Comparison of ENCODE assay signal across 11 cellular contexts in genomic region chr4:112510191-112510467, GRCh38. TPM values are rescaled to one million over a fixed set of nuclear protein-coding genes. Genes with fewer than 3 reads are reported as not detected.
DNase-seq lines count a peak whose midpoint lies in the region; ATAC-seq and TF ChIP-seq lines count a peak whose summit lies in the region.
"Had no signal": no experiment of that assay in that cellular context is flagged by ENCODE, and none has a peak within 500 bp of the region (broad histone marks: within the 10 kb centered on the region; RNA-seq: fewer than 3 reads in every experiment).

No MANE protein-coding gene starts in this region.

- intact Hi-C loops in CD4-positive, alpha-beta T cell (cut with DNase I, micrococcal nuclease): loop anchor here in 1 of 2 experiments (5.0 kb wide), 1 partner anchor 127 kb away; the partner anchor contains the start of genes LARP7 and ZGRF1

- peaks cover 94% of the 10 kb centered on the region for H3K27me3 Mint-ChIP-seq in CD4-positive, alpha-beta T cell

- no peaks in the 10 kb centered on the region for H3K36me3 ChIP-seq in brain microvascular endothelial cell (replicated peaks)
- no peaks in the 10 kb centered on the region for H3K36me3 ChIP-seq in neuron (ENCODE audit: insufficient read depth, low read length)
- H3K36me3 ChIP-seq: left lung had no signal

- no peaks in the 10 kb centered on the region for H3K36me3 Mint-ChIP-seq in CD4-positive, alpha-beta T cell (ENCODE audit: low read depth)

- peaks cover 49% of the 10 kb centered on the region for H3K4me1 ChIP-seq in neuron (ENCODE audit: insufficient read depth, low read length)

- CTCF ChIA-PET in CD4-positive, alpha-beta T cell (lab: Charles Lee): interaction anchor here (1.1 kb wide), 1 partner anchor 10 kb away, joined by 3 read pairs; no protein-coding TSS in a partner anchor

- no peak for TF ChIP-seq CTCF in CD4-positive, alpha-beta T cell (IDR thresholded peaks at IDR 0.05)
- no peak for TF ChIP-seq CTCF in GM20000 (IDR thresholded peaks at IDR 0.05; ENCODE audit: extremely low read depth, missing control alignments)
- TF ChIP-seq CTCF in brain microvascular endothelial cell (IDR thresholded peaks at IDR 0.05; ENCODE audit: low read depth, low read length, missing control alignments): no peak

- no peak overlapping the region for H3K27ac Mint-ChIP-seq in CD4-positive, alpha-beta T cell

- no peaks in the 10 kb centered on the region for H3K9me3 Mint-ChIP-seq in CD4-positive, alpha-beta T cell

- H2AFZ ChIP-seq in neuron (ENCODE audit: low read depth, low read length): peak overlapping the region; percentile 48

- H3K27me3 ChIP-seq in CD4-positive, alpha-beta T cell (ENCODE audit: control insufficient read depth, insufficient read depth, low read length): peaks cover 83% of the 10 kb centered on the region
- H3K27me3 ChIP-seq in brain microvascular endothelial cell (replicated peaks): peaks cover 70% of the 10 kb centered on the region
- H3K27me3 ChIP-seq in neuron (ENCODE audit: insufficient read depth, low read length): peaks cover 74% of the 10 kb centered on the region

- in situ Hi-C loops in brain microvascular endothelial cell (cut with HindIII; ENCODE audit: low pct_ligation_motif_present, low sequenced_read_pairs): no loop called here

- POLR2A ChIA-PET in CD4-positive, alpha-beta T cell (lab: Charles Lee): no interaction called here

- H3K4me3 ChIP-seq in brain microvascular endothelial cell (ENCODE audit: low read depth, low read length): peak overlapping the region; percentile 22
- peak overlapping the region; percentile 37 for H3K4me3 ChIP-seq in neuron (ENCODE audit: low read length)
- H3K4me3 ChIP-seq: left lung had no signal

- H3K27ac ChIP-seq in CD4-positive, alpha-beta T cell (ENCODE audit: low read depth, low read length): no peak overlapping the region
- no peak overlapping the region for H3K27ac ChIP-seq in brain microvascular endothelial cell
- H3K27ac ChIP-seq: left lung had no signal

- H3K4me3 Mint-ChIP-seq in CD4-positive, alpha-beta T cell: peak overlapping the region; percentile 70

- no peak for ATAC-seq in CD4-positive, alpha-beta T cell (ENCODE audit: poor library complexity)
- ATAC-seq: left lung had no signal

- peaks cover 49% of the 10 kb centered on the region for H3K4me1 Mint-ChIP-seq in CD4-positive, alpha-beta T cell (ENCODE audit: low read depth)

- H3K9me3 ChIP-seq in CD4-positive, alpha-beta T cell (ENCODE audit: control insufficient read depth, low read length): no peaks in the 10 kb centered on the region
- H3K9me3 ChIP-seq in neuron (ENCODE audit: low read length): no peaks in the 10 kb centered on the region
- H3K9me3 ChIP-seq: left lung had no signal

- no peak for DNase-seq in CD4-positive, alpha-beta T cell
- DNase-seq in GM20000 (ENCODE audit: low spot score) (peak; percentile 39), brain microvascular endothelial cell (no peak), DMS53 (lab: John Stamatoyannopoulos, UW) (no peak), mucosa of gallbladder (ENCODE audit: low spot score) (no peak), iPS-NIHi11 (ENCODE audit: low spot score) (no peak)
- no peak for DNase-seq in stimulated activated naive CD4-positive, alpha-beta T cell treated with Interleukin-2 at 50 U/mL for 16 hours (lab: John Stamatoyannopoulos, UW)

RNA-seq across cellular contexts. Expression of gene NEUROG2, which starts 5.9 kb away (rescaled TPM):
- not detected for total RNA-seq in CD4-positive, alpha-beta T cell
- not detected for total RNA-seq in mucosa of gallbladder
- total RNA-seq: epithelial cell of proximal tubule, left lung, NCI-H460 had no signal
